ENCODE assay signal across 12 cellular contexts in the genomic region with DNA sequence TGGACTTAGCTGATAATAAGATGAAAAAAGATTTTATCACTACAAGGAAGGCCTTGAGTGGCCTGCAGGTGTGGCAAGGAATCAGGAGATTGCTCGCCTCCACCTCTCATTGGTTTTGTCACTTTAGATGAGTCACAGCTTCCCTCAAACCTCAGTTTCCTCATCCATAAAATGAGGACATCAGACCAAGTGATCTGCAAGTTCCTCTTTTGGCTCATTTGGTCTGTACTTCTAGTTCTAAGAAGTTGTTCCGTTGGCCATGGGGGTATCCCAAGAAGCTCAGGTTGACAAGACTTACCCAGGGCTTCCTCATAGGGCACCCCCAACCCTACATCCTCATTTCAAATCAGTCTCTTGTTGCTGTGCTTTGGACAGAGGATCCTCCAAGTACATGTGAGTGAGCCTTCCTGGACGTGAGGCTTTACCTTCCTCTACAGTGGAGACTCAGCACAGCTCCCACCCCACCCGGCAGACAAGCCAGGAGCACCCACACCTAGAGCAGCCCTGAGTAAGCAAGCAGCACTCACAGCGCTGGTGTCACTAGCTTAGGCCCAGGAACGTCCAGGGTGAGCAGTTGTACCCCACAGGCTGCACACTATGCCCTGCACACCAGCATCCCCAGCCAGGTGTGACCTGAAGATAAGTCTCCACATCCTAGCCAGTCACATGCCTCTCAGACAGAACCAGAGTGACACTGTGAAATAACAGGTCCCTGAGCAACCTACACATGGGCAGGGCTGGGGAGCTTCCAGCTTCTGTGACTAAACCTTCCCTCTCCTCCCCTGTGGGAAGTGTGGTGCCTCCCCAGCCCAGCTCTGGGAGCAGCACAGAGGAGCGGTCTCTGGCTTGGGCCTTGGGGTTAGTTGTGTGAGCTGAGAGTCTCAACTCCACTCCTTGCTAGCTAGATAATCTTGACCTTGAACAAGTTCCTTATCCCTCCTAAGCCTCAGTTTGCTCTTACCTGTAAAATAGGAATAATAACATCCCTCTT.
A peak's percentile ranks its signal among the peaks of the same experiment; 100 is the strongest.
DNase-seq lines count a peak whose midpoint lies in the region; ATAC-seq and TF ChIP-seq lines count a peak whose summit lies in the region.
"Had no signal": no experiment of that assay in that cellular context is flagged by ENCODE, and none has a peak within 500 bp of the region (broad histone marks: within the 10 kb centered on the region; RNA-seq: fewer than 3 reads in every experiment).

No MANE protein-coding gene starts in this region.

- no peak for TF ChIP-seq EP300 in esophagus muscularis mucosa (IDR thresholded peaks at IDR 0.05)

- ATAC-seq in naive B cell (ENCODE audit: low read depth in 2 of 2) = peak; percentile 25 to 35
- ATAC-seq in HG03457 (IDR thresholded peaks at IDR 0.05; ENCODE audit: unreplicated experiment) = no peak

- intact Hi-C loops in activated T-helper 2 cell treated with anti-CD3 and anti-CD28 coated beads, Interferon-gamma antibody, Interleukin-2, Interleukin-4, amounts not matched to agents 10 μg/mL and 5 μg/mL and 100 μg/mL, durations not matched to agents 14 hours and 24 hours and 36 hours (cut with micrococcal nuclease) = loop anchor here (1.0 to 5.0 kb wide), 3 partner anchors 17 to 752 kb away; no protein-coding TSS in a partner anchor
- intact Hi-C loops in esophagus muscularis mucosa (cut with DNase I) = no loop called here

- TF ChIP-seq CTCF in NB4 (IDR thresholded peaks at IDR 0.05; ENCODE audit: low read depth, low read length) = no peak
- TF ChIP-seq CTCF in esophagus muscularis mucosa (IDR thresholded peaks at IDR 0.05) = no peak

- H3K4me1 Mint-ChIP-seq in activated T-helper 2 cell treated with anti-CD3 and anti-CD28 coated beads, Interferon-gamma antibody, Interleukin-2, Interleukin-4, amounts not matched to agents 10 μg/mL and 5 μg/mL and 100 μg/mL, durations not matched to agents 14 hours and 24 hours and 36 hours (ENCODE audit: low read depth) = peaks cover 54% of the 10 kb centered on the region
- H3K4me1 Mint-ChIP-seq in naive B cell = peaks cover 16 to 21% (median 19%) of the 10 kb centered on the region in 3 donors

- peak; percentile 99 for DNase-seq in GF-D8 (lab: John Stamatoyannopoulos, UW)
- DNase-seq in NB4 (ENCODE audit: low read depth) = peak; percentile 96
- DNase-seq in activated T-helper 2 cell treated with anti-CD3 and anti-CD28 coated beads, Interferon-gamma antibody, Interleukin-2, Interleukin-4, amounts not matched to agents 10 μg/mL and 5 μg/mL and 100 μg/mL, durations not matched to agents 14 hours and 24 hours and 36 hours (ENCODE audit: low spot score) = no peak
- DNase-seq in naive B cell = no peak
- DNase-seq in NCI-H187 treated with DMSO at 0.1 percent for 48 hours (lab: John Stamatoyannopoulos, UW) = no peak
- no peak for DNase-seq in esophagus muscularis mucosa (ENCODE audit: extremely low spot score)
- no peak for DNase-seq in stimulated activated CD4-positive, alpha-beta T cell treated with anti-CD3 and anti-CD28 coated beads, Interleukin-2, amount 100 ng/mL, for 24 hours
- DNase-seq: DND-41, NCI-H1105 treated with DMSO at 0.1 percent for 48 hours, pancreas had no signal

- H3K27ac Mint-ChIP-seq in activated T-helper 2 cell treated with anti-CD3 and anti-CD28 coated beads, Interferon-gamma antibody, Interleukin-2, Interleukin-4, amounts not matched to agents 10 μg/mL and 5 μg/mL and 100 μg/mL, durations not matched to agents 14 hours and 24 hours and 36 hours = peak overlapping the region; percentile 48
- H3K27ac Mint-ChIP-seq in naive B cell = peak overlapping the region in 1 of 6 donors; percentile 81

- H3K27me3 Mint-ChIP-seq in activated T-helper 2 cell treated with anti-CD3 and anti-CD28 coated beads, Interferon-gamma antibody, Interleukin-2, Interleukin-4, amounts not matched to agents 10 μg/mL and 5 μg/mL and 100 μg/mL, durations not matched to agents 14 hours and 24 hours and 36 hours (ENCODE audit: low read depth) = peaks cover 19% of the 10 kb centered on the region
- peaks cover 0 to 9% (median 2%) of the 10 kb centered on the region in 3 donors for H3K27me3 Mint-ChIP-seq in naive B cell

- no peaks in the 10 kb centered on the region for H3K36me3 ChIP-seq in esophagus muscularis mucosa
- H3K36me3 ChIP-seq: ascending aorta, pancreas had no signal

- no peak overlapping the region for H3K4me3 ChIP-seq in NB4 (ENCODE audit: low read depth, low read length)
- H3K4me3 ChIP-seq in esophagus muscularis mucosa = no peak overlapping the region
- H3K4me3 ChIP-seq: ascending aorta, pancreas had no signal

- H3K36me3 Mint-ChIP-seq in activated T-helper 2 cell treated with anti-CD3 and anti-CD28 coated beads, Interferon-gamma antibody, Interleukin-2, Interleukin-4, amounts not matched to agents 10 μg/mL and 5 μg/mL and 100 μg/mL, durations not matched to agents 14 hours and 24 hours and 36 hours (ENCODE audit: low read depth) = peaks cover 20% of the 10 kb centered on the region
- H3K36me3 Mint-ChIP-seq in naive B cell = peaks cover 9 to 14% of the 10 kb centered on the region in 2 donors

- TF ChIP-seq POLR2A in NB4 (IDR thresholded peaks at IDR 0.05; ENCODE audit: extremely low read depth, insufficient read length) (no peak), esophagus muscularis mucosa (IDR thresholded peaks at IDR 0.05; ENCODE audit: low read depth) (no peak)

- H3K27ac ChIP-seq in esophagus muscularis mucosa (replicated peaks in 1 of 4) = no peak overlapping the region
- H3K27ac ChIP-seq: ascending aorta, pancreas had no signal

- H3K27me3 ChIP-seq in esophagus muscularis mucosa = no peaks in the 10 kb centered on the region
- H3K27me3 ChIP-seq: ascending aorta, pancreas had no signal

- H3K4me3 Mint-ChIP-seq in activated T-helper 2 cell treated with anti-CD3 and anti-CD28 coated beads, Interferon-gamma antibody, Interleukin-2, Interleukin-4, amounts not matched to agents 10 μg/mL and 5 μg/mL and 100 μg/mL, durations not matched to agents 14 hours and 24 hours and 36 hours (ENCODE audit: low read depth) = no peak overlapping the region
- H3K4me3 Mint-ChIP-seq in naive B cell = no peak overlapping the region

- peaks cover 0 to 32% (median 21%) of the 10 kb centered on the region in 4 donors for H3K9me3 ChIP-seq in esophagus muscularis mucosa
- H3K9me3 ChIP-seq: pancreas had no signal

- H3K4me1 ChIP-seq in esophagus muscularis mucosa = peaks cover 9 to 22% (median 20%) of the 10 kb centered on the region in 4 donors

- WGBS in esophagus muscularis mucosa = 82% methylated on average over 5 of the region's 7 CpGs

- peaks cover 43% of the 10 kb centered on the region for H3K9me3 Mint-ChIP-seq in activated T-helper 2 cell treated with anti-CD3 and anti-CD28 coated beads, Interferon-gamma antibody, Interleukin-2, Interleukin-4, amounts not matched to agents 10 μg/mL and 5 μg/mL and 100 μg/mL, durations not matched to agents 14 hours and 24 hours and 36 hours
- H3K9me3 Mint-ChIP-seq in naive B cell = peaks cover 9 to 30% (median 27%) of the 10 kb centered on the region in 7 donors

Comparison
In these comparisons a context has a peak if more than half of its experiments do, and no peak if none do; other contexts are left out.
1. DNase-seq: peak in GF-D8 (single experiment) and NB4 (single experiment); none in activated T-helper 2 cell treated with anti-CD3 and anti-CD28 coated beads, Interferon-gamma antibody, Interleukin-2, Interleukin-4, amounts not matched to agents 10 μg/mL and 5 μg/mL and 100 μg/mL, durations not matched to agents 14 hours and 24 hours and 36 hours (single experiment), naive B cell (single experiment), NCI-H187 treated with DMSO at 0.1 percent for 48 hours (single experiment), esophagus muscularis mucosa (single experiment) and stimulated activated CD4-positive, alpha-beta T cell treated with anti-CD3 and anti-CD28 coated beads, Interleukin-2, amount 100 ng/mL, for 24 hours (0 of 2).